Comparison of ENCODE assay signal across 12 cellular contexts in the genomic region with DNA sequence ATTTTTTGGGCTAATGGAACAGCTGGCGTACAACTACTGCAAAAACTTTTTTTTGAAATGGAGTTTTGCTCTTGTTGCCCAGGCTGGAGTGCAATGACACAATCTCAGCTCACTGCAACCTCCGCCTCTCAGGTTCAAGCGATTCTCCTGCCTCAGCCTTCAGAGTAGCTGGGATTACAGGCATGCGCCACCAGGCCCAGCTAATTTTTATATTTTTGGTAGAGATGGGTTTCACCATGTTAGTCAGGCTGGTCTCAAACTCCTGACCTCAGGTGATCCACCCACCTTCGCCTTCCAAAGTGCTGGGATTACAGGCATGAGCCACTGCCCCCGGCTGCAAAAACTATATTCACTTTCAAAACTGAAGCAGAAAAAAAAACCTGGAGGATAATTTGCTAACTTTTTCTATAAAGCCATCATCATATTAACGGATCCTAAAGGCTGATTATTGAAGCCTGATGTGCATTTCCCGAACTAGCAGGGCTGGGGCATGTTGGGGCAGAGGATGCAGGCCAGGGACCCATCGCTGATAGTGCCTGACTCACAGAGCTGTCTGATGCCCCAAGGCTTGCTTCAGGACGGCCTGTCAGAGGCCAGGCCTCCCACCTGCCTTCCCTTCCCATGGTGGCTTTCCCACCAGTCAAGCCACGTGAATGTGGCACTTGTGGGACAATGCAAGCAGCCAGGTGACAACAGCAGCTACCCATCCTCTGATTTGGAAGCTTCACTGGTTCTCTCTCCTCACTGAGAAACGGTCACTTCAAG. TPM values are rescaled to one million over a fixed set of nuclear protein-coding genes. Genes with fewer than 3 reads are reported as not detected.
DNase-seq lines count a peak whose midpoint lies in the region; ATAC-seq, FAIRE-seq and TF ChIP-seq lines count a peak whose summit lies in the region.
"Not testable (repeated sequence)": the region's sequence is repeated elsewhere in the genome, so short reads cannot be mapped to it uniquely, and the experiment has no call there.
"Had no signal": no experiment of that assay in that cellular context is flagged by ENCODE, and none has a peak within 500 bp of the region (broad histone marks: within the 10 kb centered on the region; RNA-seq: fewer than 3 reads in every experiment).

No MANE protein-coding gene starts in this region.

- dilution Hi-C loops in keratinocyte (cut with MboI; ENCODE audit: extremely low pct_ligation_motif_present, low sequenced_read_pairs), result not testable (repeated sequence)

- peak overlapping the region; percentile 97 to 98 for H3K4me3 Mint-ChIP-seq in CD14-positive monocyte
- H3K4me3 Mint-ChIP-seq in activated CD8-positive, alpha-beta T cell treated with anti-CD3 and anti-CD28 coated beads, Interleukin-2, amount 10 ng/mL, durations not matched to agents 7 days and 5 days, result peak overlapping the region; percentile 92
- H3K4me3 Mint-ChIP-seq in activated naive CD4-positive, alpha-beta T cell treated with anti-CD3 and anti-CD28 coated beads for 36 hours, result peak overlapping the region; percentile 91

- H3K79me2 ChIP-seq in keratinocyte (ENCODE audit: control insufficient read depth, insufficient read depth, low read length), result peaks cover 16% of the 10 kb centered on the region

- DNase-seq in CD14-positive monocyte (ENCODE audit: low spot score) (peak; percentile 30), RWPE2 (ENCODE audit: low spot score) (peak; percentile 81), coronary artery (ENCODE audit: low spot score) (peak; percentile 50), ovary (peak in 4 of 5 donors; percentile 3 to 19 (median 10)), stomach (peak; percentile 24)
- peak; percentile 20 for DNase-seq in activated CD8-positive, alpha-beta T cell treated with anti-CD3 and anti-CD28 coated beads, Interleukin-2, amount 10 ng/mL, durations not matched to agents 7 days and 5 days
- DNase-seq in activated naive CD4-positive, alpha-beta T cell treated with anti-CD3 and anti-CD28 coated beads for 36 hours; keratinocyte (ENCODE audit: low read depth, low spot score): not testable (repeated sequence)

- H3K9me3 Mint-ChIP-seq in CD14-positive monocyte; activated CD8-positive, alpha-beta T cell treated with anti-CD3 and anti-CD28 coated beads, Interleukin-2, amount 10 ng/mL, durations not matched to agents 7 days and 5 days (ENCODE audit: insufficient read depth); activated naive CD4-positive, alpha-beta T cell treated with anti-CD3 and anti-CD28 coated beads for 36 hours: not testable (repeated sequence)

- H3K36me3 Mint-ChIP-seq in CD14-positive monocyte, result peaks cover 77 to 88% of the 10 kb centered on the region in 2 donors
- peaks cover 85% of the 10 kb centered on the region for H3K36me3 Mint-ChIP-seq in activated CD8-positive, alpha-beta T cell treated with anti-CD3 and anti-CD28 coated beads, Interleukin-2, amount 10 ng/mL, durations not matched to agents 7 days and 5 days (ENCODE audit: low read depth)
- H3K36me3 Mint-ChIP-seq in activated naive CD4-positive, alpha-beta T cell treated with anti-CD3 and anti-CD28 coated beads for 36 hours (ENCODE audit: low read depth), result peaks cover 70% of the 10 kb centered on the region

- not testable (repeated sequence) for H4K20me1 ChIP-seq in keratinocyte (ENCODE audit: control insufficient read depth, extremely low read depth, insufficient read depth, low read length)

- not testable (repeated sequence) for TF ChIP-seq POLR2A in ovary (IDR thresholded peaks at IDR 0.05); stomach (IDR thresholded peaks at IDR 0.05)

- not testable (repeated sequence) for H3K27me3 Mint-ChIP-seq in CD14-positive monocyte (ENCODE audit: low read depth in 3 of 3); activated CD8-positive, alpha-beta T cell treated with anti-CD3 and anti-CD28 coated beads, Interleukin-2, amount 10 ng/mL, durations not matched to agents 7 days and 5 days (ENCODE audit: low read depth); activated naive CD4-positive, alpha-beta T cell treated with anti-CD3 and anti-CD28 coated beads for 36 hours (ENCODE audit: low read depth)

- peaks cover 74% of the 10 kb centered on the region for H3K4me1 Mint-ChIP-seq in CD14-positive monocyte
- H3K4me1 Mint-ChIP-seq in activated CD8-positive, alpha-beta T cell treated with anti-CD3 and anti-CD28 coated beads, Interleukin-2, amount 10 ng/mL, durations not matched to agents 7 days and 5 days (ENCODE audit: low read depth), result peaks cover 70% of the 10 kb centered on the region
- peaks cover 53% of the 10 kb centered on the region for H3K4me1 Mint-ChIP-seq in activated naive CD4-positive, alpha-beta T cell treated with anti-CD3 and anti-CD28 coated beads for 36 hours (ENCODE audit: low read depth)

- peak; percentile 66 for FAIRE-seq in keratinocyte (lab: Jason Lieb, UNC)

- H3K4me2 ChIP-seq in keratinocyte (ENCODE audit: control insufficient read depth, extremely low read depth, insufficient read depth, low read depth, low read length), result peak overlapping the region; percentile 19

- CTCF ChIA-PET in activated CD8-positive, alpha-beta T cell treated with anti-CD3 and anti-CD28 coated beads, Interleukin-2, amount 10 ng/mL, durations not matched to agents 7 days and 5 days (lab: Charles Lee), result interaction anchor here (1.0 to 1.8 kb wide), 4 partner anchors 11 to 64 kb away, joined by 3 to 9 read pairs (median 4); no protein-coding TSS in a partner anchor
- CTCF ChIA-PET in activated naive CD4-positive, alpha-beta T cell treated with anti-CD3 and anti-CD28 coated beads for 36 hours (lab: Charles Lee), result interaction anchor here (1.3 to 1.8 kb wide), 5 partner anchors 15 to 99 kb away, joined by 3 to 7 read pairs (median 4); no protein-coding TSS in a partner anchor

- H3K4me1 ChIP-seq in RWPE2 (ENCODE audit: insufficient read depth, poor library complexity, severe bottlenecking), result peaks cover 20% of the 10 kb centered on the region
- H3K4me1 ChIP-seq in keratinocyte (ENCODE audit: control insufficient read depth, extremely low read depth, insufficient read depth, low read length), result peaks cover 32% of the 10 kb centered on the region
- H3K4me1 ChIP-seq in ovary (ENCODE audit: insufficient read depth), result peaks cover 10% of the 10 kb centered on the region
- H3K4me1 ChIP-seq in stomach, result peaks cover 38 to 71% (median 58%) of the 10 kb centered on the region in 4 donors

- peak; percentile 74 for ATAC-seq in RWPE2 (ENCODE audit: low read depth)
- not testable (repeated sequence) for ATAC-seq in activated CD8-positive, alpha-beta T cell treated with anti-CD3 and anti-CD28 coated beads, Interleukin-2, amount 10 ng/mL, durations not matched to agents 7 days and 5 days

- H3K27ac ChIP-seq in RWPE2 (ENCODE audit: poor library complexity, severe bottlenecking), result peak overlapping the region; percentile 37
- H3K27ac ChIP-seq in coronary artery, result peak overlapping the region in 1 of 2 donors; percentile 60
- peak overlapping the region; percentile 59 for H3K27ac ChIP-seq in keratinocyte (ENCODE audit: control insufficient read depth, insufficient read depth, low read length)
- H3K27ac ChIP-seq in ovary, result not testable (repeated sequence)
- H3K27ac ChIP-seq in stomach, result peak overlapping the region in 4 of 5 donors; percentile 22 to 97 (median 94)

- intact Hi-C loops in CD14-positive monocyte (cut with micrococcal nuclease), result loop anchor here (5.0 kb wide), 2 partner anchors 68 to 193 kb away; partner anchors contain the start of gene SLC22A4 (in 1 of the 2)
- intact Hi-C loops in activated naive CD4-positive, alpha-beta T cell treated with anti-CD3 and anti-CD28 coated beads for 36 hours (cut with micrococcal nuclease), result loop anchor here (5.0 kb wide), 1 partner anchor 463 kb away; no protein-coding TSS in a partner anchor
- intact Hi-C loops in ovary (cut with DNase I), result loop anchor here in 1 of 4 donors (5.0 kb wide), 1 partner anchor 63 kb away; no protein-coding TSS in a partner anchor
- intact Hi-C loops in stomach (cut with DNase I; ENCODE audit: low total_unique reads), result loop anchor here (5.0 kb wide), 1 partner anchor 68 kb away; no protein-coding TSS in a partner anchor

- POLR2A ChIA-PET in activated CD8-positive, alpha-beta T cell treated with anti-CD3 and anti-CD28 coated beads, Interleukin-2, amount 10 ng/mL, durations not matched to agents 7 days and 5 days (lab: Charles Lee), result interaction anchor here (0.6 to 22.6 kb wide), 13 partner anchors 10 to 739 kb away, joined by 3 to 720 read pairs (median 14); partner anchors contain the start of gene IRF1

- not testable (repeated sequence) for H3K4me3 ChIP-seq in RWPE2 (ENCODE audit: severe bottlenecking); coronary artery; keratinocyte (ENCODE audit: control insufficient read depth in 2 of 3, extremely low read depth in 1 of 3, insufficient read depth in 2 of 3, low read depth in 1 of 3, low read length in 3 of 3); ovary
- H3K4me3 ChIP-seq in stomach, result peak overlapping the region in 1 of 4 donors; percentile 96

- not testable (repeated sequence) for TF ChIP-seq EP300 in ovary (IDR thresholded peaks at IDR 0.05); stomach (IDR thresholded peaks at IDR 0.05)

- H2AFZ ChIP-seq in keratinocyte (ENCODE audit: control insufficient read depth, low read length), result not testable (repeated sequence)

- H3K9ac ChIP-seq in keratinocyte (ENCODE audit: control insufficient read depth, extremely low read depth, insufficient read depth, low read length), result not testable (repeated sequence)

- H3K36me3 ChIP-seq in RWPE2 (ENCODE audit: low read depth) (peaks cover 69% of the 10 kb centered on the region), keratinocyte (ENCODE audit: control insufficient read depth in 2 of 2, extremely low read depth in 1 of 2, insufficient read depth in 2 of 2, low read length in 2 of 2) (peaks cover 23 to 32% of the 10 kb centered on the region in 2 experiments), stomach (peaks cover 55 to 91% (median 66%) of the 10 kb centered on the region in 4 donors)
- H3K36me3 ChIP-seq in ovary, result not testable (repeated sequence)

- peak overlapping the region in 5 of 7 donors; percentile 73 to 90 (median 82) for H3K27ac Mint-ChIP-seq in CD14-positive monocyte
- peak overlapping the region; percentile 90 for H3K27ac Mint-ChIP-seq in activated CD8-positive, alpha-beta T cell treated with anti-CD3 and anti-CD28 coated beads, Interleukin-2, amount 10 ng/mL, durations not matched to agents 7 days and 5 days
- peak overlapping the region; percentile 97 for H3K27ac Mint-ChIP-seq in activated naive CD4-positive, alpha-beta T cell treated with anti-CD3 and anti-CD28 coated beads for 36 hours

- not testable (repeated sequence) for H3K9me3 ChIP-seq in RWPE2 (ENCODE audit: severe bottlenecking); keratinocyte (ENCODE audit: control insufficient read depth, low read depth, low read length); ovary; stomach

- WGBS in ovary, 3 donors, result 85 to 91% (median 88%) methylated on average over 12 of the region's 12 CpGs
- WGBS in stomach, 5 donors, result 80 to 86% (median 83%) methylated on average over 11 to 12 of the region's 12 CpGs

- not testable (repeated sequence) for H3K9me1 ChIP-seq in keratinocyte (ENCODE audit: control insufficient read depth, extremely low read depth, insufficient read depth, low read length)

- not testable (repeated sequence) for H3K27me3 ChIP-seq in RWPE2 (ENCODE audit: insufficient read depth, poor library complexity, severe bottlenecking); keratinocyte (ENCODE audit: control insufficient read depth, extremely low read depth, insufficient read depth, low read length); ovary; stomach

- TF ChIP-seq CTCF in CD14-positive monocyte (IDR thresholded peaks at IDR 0.05); RWPE2 (IDR thresholded peaks at IDR 0.05; ENCODE audit: poor library complexity, severe bottlenecking); coronary artery (IDR thresholded peaks at IDR 0.05); keratinocyte (optimal IDR thresholded peaks at IDR 0.05 in 1 of 3, IDR thresholded peaks at IDR 0.05 in 1 of 3, conservative IDR thresholded peaks at IDR 0.05 in 1 of 3; ENCODE audit: extremely low read depth in 1 of 3, insufficient read depth in 2 of 3, low read length in 3 of 3); ovary (IDR thresholded peaks at IDR 0.05); stomach (IDR thresholded peaks at IDR 0.05): not testable (repeated sequence)

RNA-seq across cellular contexts. Expression of gene IRF1, which starts 5.5 kb away (rescaled TPM):
- 100 to 1,000 TPM; 125 to 129 TPM for polyA plus RNA-seq in CD14-positive monocyte
- 100 to 1,000 TPM; 221 to 228 TPM for total RNA-seq in activated CD8-positive, alpha-beta T cell treated with anti-CD3 and anti-CD28 coated beads, Interleukin-2, amount 10 ng/mL, durations not matched to agents 7 days and 5 days
- 10 to 100 TPM; 84.3 to 88.4 TPM for total RNA-seq in activated naive CD4-positive, alpha-beta T cell treated with anti-CD3 and anti-CD28 coated beads for 36 hours
- polyA plus RNA-seq in keratinocyte, result 3.7 to 16.4 TPM (median 6.2 TPM) in 3 replicates
- polyA plus RNA-seq in keratinocyte (2011; ENCODE audit: low read depth), result 1.5 TPM
- 5.1 and 5.5 TPM in 2 replicates for polyA plus RNA-seq in keratinocyte (2011; cell fraction: cytosol; rRNA removed)
- polyA plus RNA-seq in keratinocyte (2011; cell fraction: nucleus; rRNA removed), result 10.1 and 10.5 TPM in 2 replicates
- polyA plus RNA-seq in keratinocyte (2012; ENCODE audit: low replicate concordance), result 3.0 and 14.7 TPM in 2 replicates
- polyA minus RNA-seq in keratinocyte, result 4.8 to 17.6 TPM (median 13.9 TPM) in 3 replicates
- polyA minus RNA-seq in keratinocyte (2011; cell fraction: cytosol; rRNA and poly(A)+ RNA removed), result 2.1 TPM
- 8.0 and 9.3 TPM in 2 replicates for polyA minus RNA-seq in keratinocyte (2011; cell fraction: nucleus; rRNA and poly(A)+ RNA removed)
- total RNA-seq in ovary, result 100 to 1,000 TPM in 1 of 7 donors, 10 to 100 TPM in 6; 17.3 to 126 (median 31.1) TPM
- 10 to 100 TPM; 23.1 to 26.7 TPM for polyA plus RNA-seq in ovary
- total RNA-seq in stomach, result 100 to 1,000 TPM in 2 of 5 donors, 10 to 100 TPM in 3; 18.0 to 256 (median 91.5) TPM
- 10 to 100 TPM; 17.1 to 80.2 (median 49.1) TPM for polyA plus RNA-seq in stomach

RNA-seq across cellular contexts. Expression of gene IL5, which starts 58.3 kb away (rescaled TPM):
- not detected for polyA plus RNA-seq in CD14-positive monocyte
- under 1 TPM in 1 of 2 experiments, not detected in 1; 0.71 TPM for total RNA-seq in activated CD8-positive, alpha-beta T cell treated with anti-CD3 and anti-CD28 coated beads, Interleukin-2, amount 10 ng/mL, durations not matched to agents 7 days and 5 days
- not detected for total RNA-seq in activated naive CD4-positive, alpha-beta T cell treated with anti-CD3 and anti-CD28 coated beads for 36 hours
- not detected in 3 replicates for polyA plus RNA-seq in keratinocyte
- not detected for polyA plus RNA-seq in keratinocyte (2011; ENCODE audit: low read depth)
- polyA plus RNA-seq in keratinocyte (2011; cell fraction: cytosol; rRNA removed), result not detected in 2 replicates
- not detected in 2 replicates for polyA plus RNA-seq in keratinocyte (2011; cell fraction: nucleus; rRNA removed)
- polyA plus RNA-seq in keratinocyte (2012; ENCODE audit: low replicate concordance), result not detected in 2 replicates
- polyA minus RNA-seq in keratinocyte, result not detected in 3 replicates
- polyA minus RNA-seq in keratinocyte (2011; cell fraction: cytosol; rRNA and poly(A)+ RNA removed), result not detected
- not detected in 2 replicates for polyA minus RNA-seq in keratinocyte (2011; cell fraction: nucleus; rRNA and poly(A)+ RNA removed)
- total RNA-seq in ovary, result not detected
- polyA plus RNA-seq in ovary, result not detected
- total RNA-seq in stomach, result not detected
- not detected for polyA plus RNA-seq in stomach
- total RNA-seq: aorta, Calu3, esophagus squamous epithelium, OCI-LY7 had no signal
- polyA plus RNA-seq: aorta had no signal
